In the genomic region with DNA sequence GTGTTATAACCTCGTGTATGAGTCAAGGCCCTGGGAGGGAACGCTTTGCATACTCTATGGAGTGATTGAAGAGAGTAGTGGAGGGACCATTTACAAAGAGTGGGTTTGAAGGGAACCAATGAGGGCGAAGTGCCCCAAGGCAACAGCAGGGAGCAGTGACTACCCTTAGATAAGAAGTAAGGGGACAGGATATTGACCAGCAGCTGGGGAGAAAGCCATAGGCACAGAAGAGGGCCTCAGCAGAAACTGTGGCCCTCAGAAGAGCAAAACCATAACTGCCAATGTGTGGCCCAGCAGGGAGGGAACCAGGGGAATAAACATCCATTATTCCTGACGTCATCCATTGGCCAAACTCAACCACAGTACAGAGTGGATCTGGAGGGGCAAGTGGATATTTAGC, we compare ENCODE assay signal across 19 cellular contexts. TPM values are rescaled to one million over a fixed set of nuclear protein-coding genes. Genes with fewer than 3 reads are reported as not detected.
DNase-seq lines count a peak whose midpoint lies in the region; ATAC-seq and TF ChIP-seq lines count a peak whose summit lies in the region.
"Had no signal": no experiment of that assay in that cellular context is flagged by ENCODE, and none has a peak within 500 bp of the region (broad histone marks: within the 10 kb centered on the region; RNA-seq: fewer than 3 reads in every experiment).

No MANE protein-coding gene starts in this region.

- peak overlapping the region; percentile 9; the same call in 1 of the 2 replicates for H2BK120ac ChIP-seq in IMR-90 (ENCODE audit: low read depth, low read length)
- no peak overlapping the region for H2BK120ac ChIP-seq in mesenchymal stem cell (ENCODE audit: low read depth, low read length)

- no peak for DNase-seq in IMR-90
- DNase-seq in astrocyte of the cerebellum (ENCODE audit: low read depth), result no peak
- DNase-seq in mesenchymal stem cell, result no peak
- no peak for DNase-seq in NCI-H526 treated with DMSO at 0.1 percent for 48 hours (lab: John Stamatoyannopoulos, UW)
- no peak for DNase-seq in germinal center (ENCODE audit: low spot score)
- DNase-seq: activated CD4-positive, CD25-positive, alpha-beta regulatory T cell treated with anti-CD3 and anti-CD28 coated beads, Interleukin-2, amount 50 U/mL, for 72 hours; activated naive CD4-positive, alpha-beta T cell treated with anti-CD3 and anti-CD28 coated beads, Interleukin-2, amount 50 U/mL, for 16 hours; activated T-cell treated with anti-CD3 and anti-CD28 coated beads, Interleukin-2, amount 50 U/mL, for 48 hours; BE2C; kidney glomerular epithelial cell; NCI-H1417 treated with DMSO at 0.1 percent for 48 hours; stimulated activated naive B cell treated with anti-CD40 and anti-IgM and Interleukin-4, amounts not matched to agents 10 μg/mL and 1 μg/mL and 100 μg/mL, for 72 hours; T1000; upper lobe of left lung had no signal

- H3K27me3 ChIP-seq in IMR-90 (ENCODE audit: control insufficient read depth, insufficient read depth, low read length) (no peaks in the 10 kb centered on the region), mesenchymal stem cell (ENCODE audit: control insufficient read depth in 1 of 2, insufficient read depth in 1 of 2, low read length in 2 of 2) (no peaks in the 10 kb centered on the region), stomach smooth muscle (ENCODE audit: control insufficient read depth in 1 of 2, insufficient read depth in 2 of 2, low read length in 2 of 2) (no peaks in the 10 kb centered on the region)
- H3K27me3 ChIP-seq: BE2C, neural progenitor cell, upper lobe of left lung had no signal

- H3K27ac ChIP-seq in IMR-90 (ENCODE audit: insufficient read depth, low read length) (peak overlapping the region; percentile 57; the same call in 1 of the 2 replicates), mesenchymal stem cell (ENCODE audit: low read length, poor library complexity, severe bottlenecking) (no peak overlapping the region), stomach smooth muscle (ENCODE audit: low read length) (peak overlapping the region; percentile 100)
- H3K27ac ChIP-seq: neural progenitor cell, SK-N-MC had no signal

- H3K18ac ChIP-seq in IMR-90 (ENCODE audit: low read depth, low read length), result peak overlapping the region; percentile 18; the same call in 1 of the 2 replicates
- no peak overlapping the region for H3K18ac ChIP-seq in mesenchymal stem cell (ENCODE audit: low read depth in 1 of 2, low read length in 2 of 2)

- H2AK9ac ChIP-seq in IMR-90 (replicated peaks; ENCODE audit: low read depth, low read length, poor library complexity), result no peak overlapping the region

- peak overlapping the region; percentile 47; the same call in 1 of the 2 replicates for H2AK5ac ChIP-seq in IMR-90 (ENCODE audit: low read depth, low read length)
- peak overlapping the region; percentile 55 for H2AK5ac ChIP-seq in mesenchymal stem cell (ENCODE audit: low read length, severe bottlenecking)

- peak; percentile 12; the same call in 1 of the 2 replicates for TF ChIP-seq RAD21 in IMR-90 (IDR thresholded peaks at IDR 0.05; ENCODE audit: low read length)

- ATAC-seq in IMR-90 (ENCODE audit: low read depth) (no peak), GM18502 (IDR thresholded peaks at IDR 0.05; ENCODE audit: poor library complexity, unreplicated experiment) (no peak), GM18868 (IDR thresholded peaks at IDR 0.05; ENCODE audit: unreplicated experiment) (no peak)
- ATAC-seq: stimulated activated naive B cell treated with anti-CD40 and anti-IgM and Interleukin-4, amounts not matched to agents 10 μg/mL and 1 μg/mL and 100 μg/mL, for 72 hours had no signal

- H3K4ac ChIP-seq in IMR-90 (ENCODE audit: low read depth, low read length) (peak overlapping the region; percentile 26; the same call in 1 of the 2 replicates), mesenchymal stem cell (ENCODE audit: low read depth in 1 of 2, low read length in 2 of 2) (no peak overlapping the region)

- peak overlapping the region in 1 of 2 experiments; percentile 27; a peak in 1 of 4 replicates for H4K8ac ChIP-seq in IMR-90 (ENCODE audit: low read depth in 2 of 2, low read length in 2 of 2)
- no peak overlapping the region for H4K8ac ChIP-seq in mesenchymal stem cell (ENCODE audit: low read length)

- no TSS peak for BruUV-seq in IMR-90 (replicated peaks; lab: Mats Ljungman, UMichigan)

- intact Hi-C loops in IMR-90 (cut with micrococcal nuclease), result no loop called here

- no peak overlapping the region for H3K56ac ChIP-seq in IMR-90 (ENCODE audit: extremely low read depth, insufficient read depth, low read length)

- H3K79me1 ChIP-seq in IMR-90 (ENCODE audit: low read depth in 1 of 2, low read length in 2 of 2), result peaks cover 31 to 70% of the 10 kb centered on the region in 2 experiments
- peaks cover 10% of the 10 kb centered on the region for H3K79me1 ChIP-seq in mesenchymal stem cell (replicated peaks; ENCODE audit: low read length, poor library complexity, severe bottlenecking)

- H2BK15ac ChIP-seq in IMR-90 (ENCODE audit: low read depth, low read length) (peak overlapping the region; percentile 24; the same call in 1 of the 3 replicates), mesenchymal stem cell (ENCODE audit: low read depth, poor library complexity, severe bottlenecking) (no peak overlapping the region)

- no peak overlapping the region for H3K4me2 ChIP-seq in IMR-90 (ENCODE audit: low read depth, low read length)
- no peak overlapping the region for H3K4me2 ChIP-seq in mesenchymal stem cell (ENCODE audit: low read length, poor library complexity, severe bottlenecking)
- H3K4me2 ChIP-seq: neural progenitor cell had no signal

- TF ChIP-seq CTCF in IMR-90 (conservative IDR thresholded peaks at IDR 0.05; ENCODE audit: low read depth, low read length) (no peak), astrocyte of the cerebellum (IDR thresholded peaks at IDR 0.05; ENCODE audit: low read depth, low read length, missing control alignments) (peak; percentile 3)

- peaks cover 52% of the 10 kb centered on the region for H4K20me1 ChIP-seq in IMR-90 (ENCODE audit: insufficient read depth, low read length)

- no peaks in the 10 kb centered on the region for H3K9me3 ChIP-seq in IMR-90 (ENCODE audit: control insufficient read depth, insufficient read depth, low read length)
- no peaks in the 10 kb centered on the region for H3K9me3 ChIP-seq in mesenchymal stem cell (ENCODE audit: control insufficient read depth, low read length)
- H3K9me3 ChIP-seq in stomach smooth muscle (ENCODE audit: control insufficient read depth in 2 of 2, low read length in 2 of 2), result no peaks in the 10 kb centered on the region
- H3K9me3 ChIP-seq: BE2C, upper lobe of left lung had no signal

- POLR2A ChIA-PET in IMR-90 (lab: Charles Lee; ENCODE audit: unreplicated experiment), result no interaction called here

- H3K14ac ChIP-seq in IMR-90 (replicated peaks; ENCODE audit: low read depth, low read length) (peak overlapping the region; percentile 22), mesenchymal stem cell (ENCODE audit: low read length in 2 of 2) (no peak overlapping the region)

- H3K4me1 ChIP-seq in IMR-90 (ENCODE audit: control insufficient read depth, insufficient read depth, low read length) (peaks cover 38% of the 10 kb centered on the region), mesenchymal stem cell (ENCODE audit: control insufficient read depth, insufficient read depth, low read depth, low read length) (peaks cover 19% of the 10 kb centered on the region), stomach smooth muscle (ENCODE audit: control insufficient read depth, insufficient read depth, low read length) (peaks cover 55% of the 10 kb centered on the region)
- H3K4me1 ChIP-seq: BE2C, neural progenitor cell had no signal

- H3K23ac ChIP-seq in IMR-90 (ENCODE audit: low read depth, low read length) (peak overlapping the region; percentile 27; the same call in 1 of the 2 replicates), mesenchymal stem cell (ENCODE audit: low read length in 2 of 2) (no peak overlapping the region)

- H3K4me3 ChIP-seq in IMR-90 (ENCODE audit: insufficient read depth, low read depth, low read length) (no peak overlapping the region), astrocyte of the cerebellum (ENCODE audit: low read depth, low read length) (no peak overlapping the region), mesenchymal stem cell (ENCODE audit: insufficient read depth in 1 of 2, low read depth in 1 of 2, low read length in 2 of 2) (no peak overlapping the region), stomach smooth muscle (ENCODE audit: low read length in 2 of 2) (no peak overlapping the region)
- H3K4me3 ChIP-seq: neural progenitor cell, SK-N-MC, upper lobe of left lung had no signal

- 90% methylated on average over 2 of the region's 4 CpGs; no CpG with 5 or more reads in 1 of the 2 experiments for WGBS in IMR-90 (ENCODE audit: extremely low coverage in 2 of 2, insufficient read length in 1 of 2), 2 experiments
- WGBS in mesenchymal stem cell, result 73% methylated on average over 3 of the region's 4 CpGs

- H2BK12ac ChIP-seq in mesenchymal stem cell (ENCODE audit: low read length in 2 of 2), result no peak overlapping the region

- no peaks in the 10 kb centered on the region for H3K36me3 ChIP-seq in IMR-90 (ENCODE audit: control insufficient read depth, insufficient read depth, low read length)
- H3K36me3 ChIP-seq in mesenchymal stem cell (ENCODE audit: control insufficient read depth in 1 of 2, insufficient read depth in 2 of 2, low read depth in 1 of 2, low read length in 2 of 2), result peaks cover 0 to 3% of the 10 kb centered on the region in 2 experiments
- no peaks in the 10 kb centered on the region for H3K36me3 ChIP-seq in stomach smooth muscle (ENCODE audit: control insufficient read depth in 2 of 2, insufficient read depth in 2 of 2, low read length in 2 of 2)
- H3K36me3 ChIP-seq: BE2C, neural progenitor cell, upper lobe of left lung had no signal

- no peak for TF ChIP-seq POLR2A in IMR-90 (IDR thresholded peaks at IDR 0.05; ENCODE audit: low read depth, low read length)

- H2AFZ ChIP-seq in IMR-90 (replicated peaks; ENCODE audit: low read length, poor library complexity) (no peak overlapping the region), mesenchymal stem cell (ENCODE audit: low read depth, low read length) (no peak overlapping the region)
- H2AFZ ChIP-seq: neural progenitor cell had no signal

- H2BK20ac ChIP-seq in IMR-90 (ENCODE audit: low read depth, low read length), result peak overlapping the region; percentile 27; the same call in 1 of the 2 replicates

- CTCF ChIA-PET in IMR-90 (lab: Yijun Ruan, JAX), result interaction anchor here (0.6 kb wide), 1 partner anchor 395 kb away, joined by 6 read pairs; no protein-coding TSS in a partner anchor

- in situ Hi-C loops in IMR-90 (cut with MboI; ENCODE audit: low sequenced_read_pairs) (no loop called here), astrocyte of the cerebellum (cut with HindIII; ENCODE audit: low sequenced_read_pairs) (no loop called here)

- peaks cover 28% of the 10 kb centered on the region for H3K9me1 ChIP-seq in IMR-90 (ENCODE audit: insufficient read depth, low read length)

- dilution Hi-C loops in IMR-90 (cut with HindIII; ENCODE audit: low sequenced_read_pairs, unreplicated experiment), result no loop called here

- no peak overlapping the region; the same call in 1 of the 2 replicates for H4K5ac ChIP-seq in IMR-90 (ENCODE audit: low read depth, low read length)

- H2BK5ac ChIP-seq in IMR-90 (ENCODE audit: low read depth, low read length, poor library complexity, severe bottlenecking) (peak overlapping the region; percentile 61), mesenchymal stem cell (ENCODE audit: low read depth, low read length, poor library complexity, severe bottlenecking) (no peak overlapping the region)

- peak overlapping the region; percentile 13; the same call in 1 of the 2 replicates for H4K91ac ChIP-seq in IMR-90 (ENCODE audit: insufficient read depth, low read depth, low read length)
- H4K91ac ChIP-seq in mesenchymal stem cell (ENCODE audit: low read length), result no peak overlapping the region

- no peak overlapping the region for H3K9ac ChIP-seq in IMR-90 (ENCODE audit: low read depth, low read length)
- H3K9ac ChIP-seq in mesenchymal stem cell (ENCODE audit: low read length), result no peak overlapping the region
- H3K9ac ChIP-seq in stomach smooth muscle (ENCODE audit: low read length in 2 of 2), result peak overlapping the region; percentile 6 to 80
- H3K9ac ChIP-seq: neural progenitor cell had no signal

RNA-seq across cellular contexts. Expression of a gene that starts 24.7 kb away (rescaled TPM):
- total RNA-seq in IMR-90 (2012; rRNA removed), result 65.2 and 65.8 TPM in 2 replicates
- 68.9 and 80.2 TPM in 2 replicates for polyA plus RNA-seq in IMR-90 (2012; rRNA removed)
- 30.2 and 37.0 TPM in 2 replicates for polyA plus RNA-seq in IMR-90 (2012; cell fraction: cytosol; rRNA removed)
- 13.5 and 44.5 TPM in 2 replicates for polyA plus RNA-seq in IMR-90 (2012; cell fraction: nucleus; rRNA removed; ENCODE audit: low replicate concordance)
- 109 TPM for polyA plus RNA-seq in mesenchymal stem cell (2013, experiment 1 of 2)
- 110 TPM for polyA plus RNA-seq in mesenchymal stem cell (2013, experiment 2 of 2)

Comparison
In these comparisons a context has a peak if more than half of its experiments do, and no peak if none do; other contexts are left out.
1. H3K9ac ChIP-seq: peak in stomach smooth muscle (2 of 2); none in IMR-90 (single experiment) and mesenchymal stem cell (single experiment).